In genomic region chr12:22256634-22257033, GRCh38 we compare ENCODE assay signal across 10 cellular contexts.
"Had no signal": no experiment of that assay in that cellular context is flagged by ENCODE, and none has a peak within 500 bp of the region (broad histone marks: within the 10 kb centered on the region; RNA-seq: fewer than 3 reads in every experiment).

No MANE protein-coding gene starts in this region.

- H3K36me3 ChIP-seq: ascending aorta, stomach had no signal

- ATAC-seq: mucosa of descending colon, natural killer cell had no signal

- H3K4me1 Mint-ChIP-seq: activated naive CD8-positive, alpha-beta T cell treated with anti-CD3 and anti-CD28 coated beads, Interleukin-2, amount 10 ng/mL, durations not matched to agents 7 days and 5 days; natural killer cell had no signal

- DNase-seq: activated naive CD4-positive, alpha-beta T cell; activated naive CD8-positive, alpha-beta T cell treated with anti-CD3 and anti-CD28 coated beads, Interleukin-2, amount 10 ng/mL, durations not matched to agents 7 days and 5 days; activated T-cell treated with anti-CD3 and anti-CD28 coated beads for 4 hours; mucosa of descending colon; natural killer cell; nucleus accumbens; small intestine; stomach had no signal

- H3K27me3 ChIP-seq: ascending aorta, stomach had no signal

- H3K27me3 Mint-ChIP-seq: activated naive CD8-positive, alpha-beta T cell treated with anti-CD3 and anti-CD28 coated beads, Interleukin-2, amount 10 ng/mL, durations not matched to agents 7 days and 5 days had no signal

- H3K4me1 ChIP-seq: ascending aorta had no signal

- H3K27ac Mint-ChIP-seq: activated naive CD8-positive, alpha-beta T cell treated with anti-CD3 and anti-CD28 coated beads, Interleukin-2, amount 10 ng/mL, durations not matched to agents 7 days and 5 days; natural killer cell had no signal

- H3K9me3 Mint-ChIP-seq: activated naive CD8-positive, alpha-beta T cell treated with anti-CD3 and anti-CD28 coated beads, Interleukin-2, amount 10 ng/mL, durations not matched to agents 7 days and 5 days; natural killer cell had no signal

- H3K4me3 ChIP-seq: ascending aorta, coronary artery, mucosa of descending colon had no signal

- H3K27ac ChIP-seq: ascending aorta, coronary artery had no signal

- H3K9me3 ChIP-seq: ascending aorta, mucosa of descending colon, stomach had no signal

- H3K4me3 Mint-ChIP-seq: activated naive CD8-positive, alpha-beta T cell treated with anti-CD3 and anti-CD28 coated beads, Interleukin-2, amount 10 ng/mL, durations not matched to agents 7 days and 5 days; natural killer cell had no signal

- H3K36me3 Mint-ChIP-seq: activated naive CD8-positive, alpha-beta T cell treated with anti-CD3 and anti-CD28 coated beads, Interleukin-2, amount 10 ng/mL, durations not matched to agents 7 days and 5 days; natural killer cell had no signal
